In genomic region chr17:79944821-79945391, GRCh38 we compare ENCODE assay signal across 15 cellular contexts.
DNase-seq lines count a peak whose midpoint lies in the region; ATAC-seq and TF ChIP-seq lines count a peak whose summit lies in the region.
"Had no signal": no experiment of that assay in that cellular context is flagged by ENCODE, and none has a peak within 500 bp of the region (broad histone marks: within the 10 kb centered on the region; RNA-seq: fewer than 3 reads in every experiment).

No MANE protein-coding gene starts in this region.

- peaks cover 12 to 25% (median 21%) of the 10 kb centered on the region in 11 experiments; a peak in 20 of 22 replicates for H3K27me3 ChIP-seq in BLaER1 treated with 17β-estradiol and CSF1 and Interleukin-3, amounts not matched to agents 10 nM and 100 nM
- no peaks in the 10 kb centered on the region for H3K27me3 ChIP-seq in osteoblast (ENCODE audit: insufficient read depth, low read length)

- no peaks in the 10 kb centered on the region for H3K9me3 ChIP-seq in BLaER1 treated with 17β-estradiol and CSF1 and Interleukin-3, amounts not matched to agents 10 nM and 100 nM (replicated peaks in 1 of 11)
- H3K9me3 ChIP-seq in osteoblast (ENCODE audit: low read depth, low read length): no peaks in the 10 kb centered on the region

- peak overlapping the region in 8 of 11 experiments; percentile 18 to 82 (median 76); a peak in 12 of 22 replicates for H3K4me2 ChIP-seq in BLaER1 treated with 17β-estradiol and CSF1 and Interleukin-3, amounts not matched to agents 10 nM and 100 nM
- no peak overlapping the region for H3K4me2 ChIP-seq in osteoblast (ENCODE audit: insufficient read depth, low read length)

- H3K27ac ChIP-seq in BLaER1 treated with 17β-estradiol and CSF1 and Interleukin-3, amounts not matched to agents 10 nM and 100 nM: no peak overlapping the region
- H3K27ac ChIP-seq in osteoblast (ENCODE audit: low read depth, low read length): no peak overlapping the region

- ATAC-seq in GM19035 (IDR thresholded peaks at IDR 0.05; ENCODE audit: unreplicated experiment) (no peak), HG02938 (IDR thresholded peaks at IDR 0.05; ENCODE audit: unreplicated experiment) (no peak)

- H3K9ac ChIP-seq in BLaER1 treated with 17β-estradiol and CSF1 and Interleukin-3, amounts not matched to agents 10 nM and 100 nM: no peak overlapping the region

- H3K79me2 ChIP-seq in osteoblast (ENCODE audit: insufficient read depth, low read length): no peaks in the 10 kb centered on the region

- peaks cover 0 to 26% (median 0%) of the 10 kb centered on the region in 11 experiments; a peak in 5 of 22 replicates for H3K36me3 ChIP-seq in BLaER1 treated with 17β-estradiol and CSF1 and Interleukin-3, amounts not matched to agents 10 nM and 100 nM
- H3K36me3 ChIP-seq in osteoblast (ENCODE audit: insufficient read depth, low read length): peaks cover 15% of the 10 kb centered on the region

- DNase-seq in 8988T (peak; percentile 7), ecto neural progenitor cell (ENCODE audit: low spot score) (peak; percentile 48), osteoblast (ENCODE audit: insufficient read length, low spot score, missing footprints) (peak; percentile 71), UCSD-AML1 (lab: John Stamatoyannopoulos, UW; ENCODE audit: unreplicated experiment) (no peak)
- DNase-seq: activated CD4-positive, CD25-positive, alpha-beta regulatory T cell; activated gamma-delta T cell treated with Interleukin-2 at 50 U/mL for 16 hours; Calu3; hippocampal formation; NCI-H1092; NCI-H2081 treated with DMSO at 0.1 percent for 48 hours; NCI-H510A treated with DMSO at 0.1 percent for 48 hours; stimulated activated CD4-positive, alpha-beta T cell treated with anti-CD3 and anti-CD28 coated beads, Interleukin-2, amount 100 ng/mL, for 48 hours had no signal

- TF ChIP-seq CTCF in osteoblast (IDR thresholded peaks at IDR 0.05; ENCODE audit: extremely low read depth, low read depth, low read length): no peak

- no peak overlapping the region for H3K4me3 ChIP-seq in BLaER1 treated with 17β-estradiol and CSF1 and Interleukin-3, amounts not matched to agents 10 nM and 100 nM
- H3K4me3 ChIP-seq in osteoblast (ENCODE audit: insufficient read depth, low read length): no peak overlapping the region

- H3K4me1 ChIP-seq in BLaER1 treated with 17β-estradiol and CSF1 and Interleukin-3, amounts not matched to agents 10 nM and 100 nM: peaks cover 30 to 96% (median 85%) of the 10 kb centered on the region in 10 experiments
- H3K4me1 ChIP-seq in osteoblast (ENCODE audit: insufficient read depth, low read length): peaks cover 7% of the 10 kb centered on the region

- H2AFZ ChIP-seq in osteoblast (ENCODE audit: low read length): no peak overlapping the region

- peaks cover 0 to 60% (median 16%) of the 10 kb centered on the region in 11 experiments; a peak in 13 of 22 replicates for H4K20me1 ChIP-seq in BLaER1 treated with 17β-estradiol and CSF1 and Interleukin-3, amounts not matched to agents 10 nM and 100 nM
- H4K20me1 ChIP-seq in osteoblast (ENCODE audit: insufficient read depth, low read length): peaks cover 5% of the 10 kb centered on the region
